17 cellular contexts compared by ENCODE assay signal in genomic region chr5:71740015-71740753, GRCh38. TPM values are rescaled to one million over a fixed set of nuclear protein-coding genes. Genes with fewer than 3 reads are reported as not detected.
DNase-seq lines count a peak whose midpoint lies in the region; ATAC-seq and TF ChIP-seq lines count a peak whose summit lies in the region.
"Had no signal": no experiment of that assay in that cellular context is flagged by ENCODE, and none has a peak within 500 bp of the region (broad histone marks: within the 10 kb centered on the region; RNA-seq: fewer than 3 reads in every experiment).

No MANE protein-coding gene starts in this region.

- H3K9me3 Mint-ChIP-seq in natural killer cell treated with Interleukin-12 subunit alpha and Interleukin-12 subunit beta and Interleukin-15 and Interleukin-18, amount 100 ng/mL, for 72 hours = no peaks in the 10 kb centered on the region
- H3K9me3 Mint-ChIP-seq in natural killer cell = no peaks in the 10 kb centered on the region
- H3K9me3 Mint-ChIP-seq in stimulated activated memory B cell treated with anti-CD40 and anti-IgM and Interleukin-4, amounts not matched to agents 10 μg/mL and 1 μg/mL and 100 μg/mL, for 72 hours = peaks cover 3% of the 10 kb centered on the region
- H3K9me3 Mint-ChIP-seq: brain had no signal

- no peaks in the 10 kb centered on the region for H3K36me3 ChIP-seq in colonic mucosa
- H3K36me3 ChIP-seq: sigmoid colon had no signal

- peaks cover 3% of the 10 kb centered on the region for H3K4me1 ChIP-seq in colonic mucosa

- peaks cover 14 to 29% of the 10 kb centered on the region in 2 donors for H3K27me3 Mint-ChIP-seq in natural killer cell treated with Interleukin-12 subunit alpha and Interleukin-12 subunit beta and Interleukin-15 and Interleukin-18, amount 100 ng/mL, for 72 hours
- peaks cover 4 to 21% of the 10 kb centered on the region in 2 donors for H3K27me3 Mint-ChIP-seq in natural killer cell (ENCODE audit: low read depth in 2 of 2)
- peaks cover 9% of the 10 kb centered on the region for H3K27me3 Mint-ChIP-seq in stimulated activated memory B cell treated with anti-CD40 and anti-IgM and Interleukin-4, amounts not matched to agents 10 μg/mL and 1 μg/mL and 100 μg/mL, for 72 hours

- no peaks in the 10 kb centered on the region for H3K27me3 ChIP-seq in colonic mucosa
- H3K27me3 ChIP-seq: sigmoid colon had no signal

- no peak overlapping the region for H3K4me3 ChIP-seq in colonic mucosa
- H3K4me3 ChIP-seq: GM23248, sigmoid colon had no signal

- H3K36me3 Mint-ChIP-seq in natural killer cell treated with Interleukin-12 subunit alpha and Interleukin-12 subunit beta and Interleukin-15 and Interleukin-18, amount 100 ng/mL, for 72 hours = no peaks in the 10 kb centered on the region
- H3K36me3 Mint-ChIP-seq in natural killer cell = no peaks in the 10 kb centered on the region
- no peaks in the 10 kb centered on the region for H3K36me3 Mint-ChIP-seq in stimulated activated memory B cell treated with anti-CD40 and anti-IgM and Interleukin-4, amounts not matched to agents 10 μg/mL and 1 μg/mL and 100 μg/mL, for 72 hours
- H3K36me3 Mint-ChIP-seq: brain had no signal

- peaks cover 0 to 7% of the 10 kb centered on the region in 2 donors for H3K4me1 Mint-ChIP-seq in natural killer cell treated with Interleukin-12 subunit alpha and Interleukin-12 subunit beta and Interleukin-15 and Interleukin-18, amount 100 ng/mL, for 72 hours (ENCODE audit: low read depth in 2 of 2)
- H3K4me1 Mint-ChIP-seq in natural killer cell = no peaks in the 10 kb centered on the region
- H3K4me1 Mint-ChIP-seq in stimulated activated memory B cell treated with anti-CD40 and anti-IgM and Interleukin-4, amounts not matched to agents 10 μg/mL and 1 μg/mL and 100 μg/mL, for 72 hours = no peaks in the 10 kb centered on the region

- no peak for DNase-seq in natural killer cell treated with Interleukin-12 subunit alpha and Interleukin-12 subunit beta and Interleukin-15 and Interleukin-18, amount 100 ng/mL, for 72 hours (ENCODE audit: low spot score)
- DNase-seq in natural killer cell (no peak), colonic mucosa (no peak), NCI-H2081 (lab: John Stamatoyannopoulos, UW) (no peak)
- DNase-seq in activated CD8-positive, alpha-beta memory T cell treated with anti-CD3 and anti-CD28 coated beads for 24 hours = no peak
- DNase-seq: activated T-cell treated with anti-CD3 and anti-CD28 coated beads, Interleukin-2, amount 50 U/mL, for 1 hour; DMS153; GM23248; KBM-7; NCI-H2227 treated with DMSO at 0.1 percent for 48 hours; sigmoid colon had no signal

- H3K27ac Mint-ChIP-seq in natural killer cell treated with Interleukin-12 subunit alpha and Interleukin-12 subunit beta and Interleukin-15 and Interleukin-18, amount 100 ng/mL, for 72 hours = peak overlapping the region in 1 of 2 donors; percentile 65
- no peak overlapping the region for H3K27ac Mint-ChIP-seq in natural killer cell
- no peak overlapping the region for H3K27ac Mint-ChIP-seq in stimulated activated memory B cell treated with anti-CD40 and anti-IgM and Interleukin-4, amounts not matched to agents 10 μg/mL and 1 μg/mL and 100 μg/mL, for 72 hours
- H3K27ac Mint-ChIP-seq: brain had no signal

- no peak overlapping the region for H3K9ac ChIP-seq in colonic mucosa (ENCODE audit: low read depth in 2 of 2, low read length in 2 of 2)
- H3K9ac ChIP-seq: GM23248 had no signal

- no peaks in the 10 kb centered on the region for H3K9me3 ChIP-seq in colonic mucosa
- H3K9me3 ChIP-seq: sigmoid colon had no signal

- no peak overlapping the region for H3K27ac ChIP-seq in colonic mucosa
- H3K27ac ChIP-seq: GM23248, sigmoid colon had no signal

- no peak for TF ChIP-seq CTCF in natural killer cell (IDR thresholded peaks at IDR 0.05)
- TF ChIP-seq CTCF in colonic mucosa (IDR thresholded peaks at IDR 0.05) = no peak

- peak in 1 of 2 donors; percentile 86 for ATAC-seq in natural killer cell treated with Interleukin-12 subunit alpha and Interleukin-12 subunit beta and Interleukin-15 and Interleukin-18, amount 100 ng/mL, for 72 hours
- ATAC-seq in natural killer cell = no peak
- peak; percentile 92 for ATAC-seq in GM21717 (IDR thresholded peaks at IDR 0.05; ENCODE audit: unreplicated experiment)
- ATAC-seq in HG03103 (IDR thresholded peaks at IDR 0.05; ENCODE audit: low read depth, unreplicated experiment) = peak; percentile 86
- peak; percentile 60 for ATAC-seq in stimulated activated memory B cell treated with anti-CD40 and anti-IgM and Interleukin-4, amounts not matched to agents 10 μg/mL and 1 μg/mL and 100 μg/mL, for 72 hours

- intact Hi-C loops in natural killer cell (cut with micrococcal nuclease) = no loop called here
- intact Hi-C loops in colonic mucosa (cut with DNase I) = no loop called here

- H3K4me3 Mint-ChIP-seq in natural killer cell treated with Interleukin-12 subunit alpha and Interleukin-12 subunit beta and Interleukin-15 and Interleukin-18, amount 100 ng/mL, for 72 hours = peak overlapping the region; percentile 43
- no peak overlapping the region for H3K4me3 Mint-ChIP-seq in natural killer cell
- H3K4me3 Mint-ChIP-seq in stimulated activated memory B cell treated with anti-CD40 and anti-IgM and Interleukin-4, amounts not matched to agents 10 μg/mL and 1 μg/mL and 100 μg/mL, for 72 hours = no peak overlapping the region
- H3K4me3 Mint-ChIP-seq: brain had no signal

RNA-seq across cellular contexts. Expression of gene CARTPT, which starts 21.1 kb away (rescaled TPM):
- not detected for total RNA-seq in natural killer cell treated with Interleukin-12 subunit alpha and Interleukin-12 subunit beta and Interleukin-15 and Interleukin-18, amount 100 ng/mL, for 72 hours
- total RNA-seq in natural killer cell (not detected), colonic mucosa (1 to 10 TPM in 1 of 2 donors, under 1 TPM in 1; 0.67 to 2.4 TPM)
- total RNA-seq: A172, GM23248, ureter had no signal

Comparison
In these comparisons a context has a peak if more than half of its experiments do, and no peak if none do; other contexts are left out.
1. ATAC-seq: peak in GM21717 (single experiment), HG03103 (single experiment) and stimulated activated memory B cell treated with anti-CD40 and anti-IgM and Interleukin-4, amounts not matched to agents 10 μg/mL and 1 μg/mL and 100 μg/mL, for 72 hours (single experiment); none in natural killer cell (0 of 3).